12 cellular contexts compared by ENCODE assay signal in genomic region chr6:47197672-47198640, GRCh38.
DNase-seq lines count a peak whose midpoint lies in the region; ATAC-seq, FAIRE-seq and TF ChIP-seq lines count a peak whose summit lies in the region.
"Had no signal": no experiment of that assay in that cellular context is flagged by ENCODE, and none has a peak within 500 bp of the region (broad histone marks: within the 10 kb centered on the region; RNA-seq: fewer than 3 reads in every experiment).

No MANE protein-coding gene starts in this region.

- H3K9ac ChIP-seq in BLaER1 = no peak overlapping the region
- no peak overlapping the region for H3K9ac ChIP-seq in SU-DHL-6 (ENCODE audit: low read length)
- no peak overlapping the region for H3K9ac ChIP-seq in kidney (ENCODE audit: low read length in 2 of 2)

- TF ChIP-seq EP300 in upper lobe of left lung (IDR thresholded peaks at IDR 0.05) = no peak

- intact Hi-C loops in kidney (cut with DNase I) = no loop called here

- DNase-seq in GM19239 (ENCODE audit: insufficient read length, low spot score) (no peak), kidney (no peak), midbrain (lab: John Stamatoyannopoulos, UW) (no peak), upper lobe of left lung (no peak)
- DNase-seq in effector CD8-positive, alpha-beta T cell (lab: John Stamatoyannopoulos, UW) = no peak
- DNase-seq in activated CD4-positive, CD25-positive, alpha-beta regulatory T cell treated with anti-CD3 and anti-CD28 coated beads, Interleukin-2, amount 50 U/mL, for 72 hours = no peak
- DNase-seq: activated CD4-positive, alpha-beta T cell treated with anti-CD3 and anti-CD28 coated beads for 1 hour; left ventricle myocardium superior; NCI-H1930 had no signal

- H3K27me3 ChIP-seq in BLaER1 (no peaks in the 10 kb centered on the region), SU-DHL-6 (ENCODE audit: low read length) (0 out of 2 replicates have a peak, but pooled peaks cover 3% of the 10 kb centered on the region), upper lobe of left lung (no peaks in the 10 kb centered on the region)

- H3K4me1 ChIP-seq in BLaER1 (peaks cover 13% of the 10 kb centered on the region), kidney (ENCODE audit: control insufficient read depth in 1 of 2, insufficient read depth in 1 of 2, low read depth in 1 of 2, low read length in 2 of 2) (peaks cover 2 to 17% of the 10 kb centered on the region in 2 donors), upper lobe of left lung (no peaks in the 10 kb centered on the region)

- H3K4me3 ChIP-seq in BLaER1 = no peak overlapping the region
- no peak overlapping the region for H3K4me3 ChIP-seq in SU-DHL-6 (ENCODE audit: insufficient read depth, low read length, poor library complexity, severe bottlenecking)
- peak overlapping the region; percentile 27 to 58 for H3K4me3 ChIP-seq in kidney (ENCODE audit: low read length in 2 of 2)
- no peak overlapping the region for H3K4me3 ChIP-seq in upper lobe of left lung

- TF ChIP-seq POLR2A in upper lobe of left lung (IDR thresholded peaks at IDR 0.05) = no peak

- no peaks in the 10 kb centered on the region for H3K9me2 ChIP-seq in SU-DHL-6 (replicated peaks; ENCODE audit: insufficient read depth, low read length)

- no peak for ATAC-seq in upper lobe of left lung (ENCODE audit: low FRiP score in 2 of 2)
- ATAC-seq: left ventricle myocardium superior, sciatic nerve had no signal

- no peak overlapping the region for H2AFZ ChIP-seq in SU-DHL-6 (ENCODE audit: low read depth, low read length, severe bottlenecking)

- H3K4me2 ChIP-seq in BLaER1 (peak overlapping the region; percentile 61), SU-DHL-6 (ENCODE audit: low read depth, low read length, poor library complexity, severe bottlenecking) (peak overlapping the region; percentile 9)

- H4K20me1 ChIP-seq in BLaER1 (no peaks in the 10 kb centered on the region), SU-DHL-6 (ENCODE audit: low read depth, low read length) (no peaks in the 10 kb centered on the region)

- H3F3A ChIP-seq in SU-DHL-6 (ENCODE audit: insufficient read depth) = no peaks in the 10 kb centered on the region

- H3K79me2 ChIP-seq in SU-DHL-6 (ENCODE audit: insufficient read depth, low read length) = no peaks in the 10 kb centered on the region

- no peak for TF ChIP-seq CTCF in SU-DHL-6 (IDR thresholded peaks at IDR 0.05; ENCODE audit: insufficient read depth, low read length, poor library complexity, severe bottlenecking)
- no peak for TF ChIP-seq CTCF in kidney (IDR thresholded peaks at IDR 0.05; ENCODE audit: borderline replicate concordance, extremely low read depth, insufficient read depth)
- no peak for TF ChIP-seq CTCF in upper lobe of left lung (IDR thresholded peaks at IDR 0.05)

- H3K36me3 ChIP-seq in BLaER1 (no peaks in the 10 kb centered on the region), SU-DHL-6 (ENCODE audit: low read length) (no peaks in the 10 kb centered on the region), kidney (ENCODE audit: control insufficient read depth in 1 of 2, insufficient read depth in 2 of 2, low read length in 2 of 2) (no peaks in the 10 kb centered on the region), upper lobe of left lung (no peaks in the 10 kb centered on the region)

- WGBS in upper lobe of left lung, 2 donors = 65 to 66% methylated on average over 6 of the region's 6 CpGs

- FAIRE-seq in GM19239 (lab: Jason Lieb, UNC) (peak; percentile 79), kidney (lab: Jason Lieb, UNC) (no peak)

- H3K9me3 ChIP-seq in BLaER1 (no peaks in the 10 kb centered on the region), SU-DHL-6 (ENCODE audit: insufficient read depth, low read length) (no peaks in the 10 kb centered on the region), kidney (ENCODE audit: control insufficient read depth in 1 of 2, low read length in 2 of 2) (no peaks in the 10 kb centered on the region), upper lobe of left lung (no peaks in the 10 kb centered on the region)

- H3K27ac ChIP-seq in BLaER1 (no peak overlapping the region), SU-DHL-6 (ENCODE audit: low read depth, low read length) (no peak overlapping the region), kidney (ENCODE audit: low read depth in 2 of 2, low read length in 2 of 2) (no peak overlapping the region), upper lobe of left lung (no peak overlapping the region)

Comparison
In these comparisons a context has a peak if more than half of its experiments do, and no peak if none do; other contexts are left out.
1. H3K4me3 ChIP-seq: peak in kidney (2 of 2); none in BLaER1 (single experiment), SU-DHL-6 (single experiment) and upper lobe of left lung (0 of 4).